Comparison of ENCODE assay signal across 1 cellular context in the genomic region with DNA sequence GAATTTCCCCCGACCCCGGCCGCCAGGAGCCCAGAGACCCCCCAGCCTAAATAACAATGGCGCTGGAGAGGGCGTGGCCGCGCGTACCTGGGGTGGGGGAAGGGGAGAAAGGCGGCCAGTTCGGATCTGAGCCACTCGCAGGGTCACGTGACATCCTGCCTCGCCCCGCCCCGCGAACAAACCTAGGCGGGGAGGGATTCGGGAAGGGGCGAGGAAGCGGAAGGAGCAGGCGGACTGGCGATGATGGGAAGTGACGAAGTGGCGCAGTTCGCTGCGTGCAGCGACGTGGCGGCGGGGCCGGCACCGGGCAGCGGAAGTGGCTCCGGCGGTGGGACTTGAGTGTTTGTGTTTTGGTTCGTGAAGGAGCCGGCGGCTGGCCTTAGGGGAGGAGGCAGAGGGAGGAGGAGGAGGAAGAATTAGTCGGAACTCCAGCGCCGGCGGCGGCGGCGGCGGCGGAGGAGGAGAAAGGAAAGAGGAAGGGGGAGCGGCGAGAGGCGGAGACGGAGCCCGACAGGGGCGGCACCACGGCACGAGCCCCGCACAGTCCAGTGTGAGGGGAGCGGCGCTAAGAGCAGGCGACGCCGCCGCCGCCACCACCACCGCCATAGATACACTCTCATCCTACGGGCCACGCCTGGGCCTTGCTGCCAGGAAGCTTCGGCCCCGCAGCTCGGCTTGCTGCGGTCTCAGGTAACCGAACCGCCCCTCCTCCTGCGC.
TF ChIP-seq lines count a peak whose summit lies in the region.

A gene with protein sequence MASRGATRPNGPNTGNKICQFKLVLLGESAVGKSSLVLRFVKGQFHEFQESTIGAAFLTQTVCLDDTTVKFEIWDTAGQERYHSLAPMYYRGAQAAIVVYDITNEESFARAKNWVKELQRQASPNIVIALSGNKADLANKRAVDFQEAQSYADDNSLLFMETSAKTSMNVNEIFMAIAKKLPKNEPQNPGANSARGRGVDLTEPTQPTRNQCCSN (plus strand): TSS at position 266 of the 717 bp plus-strand sequence. CDS start 3,802 bp downstream, outside the sequence.

TF ChIP-seq in HepG2, 621 proteins besides CTCF, POLR2A, EP300 and RAD21 (continued from another document and continues in another):
- TF ChIP-seq, protein P1, sequence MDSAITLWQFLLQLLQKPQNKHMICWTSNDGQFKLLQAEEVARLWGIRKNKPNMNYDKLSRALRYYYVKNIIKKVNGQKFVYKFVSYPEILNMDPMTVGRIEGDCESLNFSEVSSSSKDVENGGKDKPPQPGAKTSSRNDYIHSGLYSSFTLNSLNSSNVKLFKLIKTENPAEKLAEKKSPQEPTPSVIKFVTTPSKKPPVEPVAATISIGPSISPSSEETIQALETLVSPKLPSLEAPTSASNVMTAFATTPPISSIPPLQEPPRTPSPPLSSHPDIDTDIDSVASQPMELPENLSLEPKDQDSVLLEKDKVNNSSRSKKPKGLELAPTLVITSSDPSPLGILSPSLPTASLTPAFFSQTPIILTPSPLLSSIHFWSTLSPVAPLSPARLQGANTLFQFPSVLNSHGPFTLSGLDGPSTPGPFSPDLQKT (CRISPR knock-in tag; IDR thresholded peaks at IDR 0.05; ENCODE audit: borderline replicate concordance): no peak; the same call in 1 of the 2 replicates
- TF ChIP-seq SP140L (CRISPR knock-in tag; IDR thresholded peaks at IDR 0.05; ENCODE audit: borderline replicate concordance) (no peak), ZNF12 (CRISPR knock-in tag; IDR thresholded peaks at IDR 0.05) (no peak), KDM1A (CRISPR knock-in tag; IDR thresholded peaks at IDR 0.05) (no peak), GATA4 (IDR thresholded peaks at IDR 0.05; ENCODE audit: borderline replicate concordance, low read depth) (no peak), CCDC6 (CRISPR knock-in tag; IDR thresholded peaks at IDR 0.05) (no peak), SRSF1 (optimal IDR thresholded peaks at IDR 0.05; ENCODE audit: low read depth, low read length) (peak; percentile 64), SOX5 (CRISPR knock-in tag; IDR thresholded peaks at IDR 0.05; ENCODE audit: borderline replicate concordance) (peak; percentile 55), ZSCAN29 (CRISPR knock-in tag; conservative IDR thresholded peaks at IDR 0.05) (no peak), ZSCAN30 (CRISPR knock-in tag; IDR thresholded peaks at IDR 0.05) (no peak), SIN3A (IDR thresholded peaks at IDR 0.05; ENCODE audit: borderline replicate concordance, low read depth, low read length) (peak; percentile 39; the same call in 1 of the 2 replicates), CHD4 (IDR thresholded peaks at IDR 0.05; ENCODE audit: borderline replicate concordance, low read length) (no peak), IKZF4 (CRISPR knock-in tag; IDR thresholded peaks at IDR 0.05; ENCODE audit: borderline replicate concordance, low read depth, not compliant biosample characterization) (no peak), TP53 (CRISPR knock-in tag; conservative IDR thresholded peaks at IDR 0.05) (no peak), ADNP (CRISPR knock-in tag; IDR thresholded peaks at IDR 0.05) (no peak), ARID2 (CRISPR knock-in tag; IDR thresholded peaks at IDR 0.05; ENCODE audit: borderline replicate concordance) (no peak), ZNF570 (CRISPR knock-in tag; IDR thresholded peaks at IDR 0.05; ENCODE audit: borderline replicate concordance) (no peak), ZNF253 (CRISPR knock-in tag; IDR thresholded peaks at IDR 0.05; ENCODE audit: borderline replicate concordance) (0 out of 2 replicates have a peak, but pooled peaks have one; percentile 37), NBN (conservative IDR thresholded peaks at IDR 0.05) (no peak), MAF1 (CRISPR knock-in tag; IDR thresholded peaks at IDR 0.05; ENCODE audit: borderline replicate concordance) (peak; percentile 26; the same call in 1 of the 2 replicates), ZNF660 (CRISPR knock-in tag; IDR thresholded peaks at IDR 0.05; ENCODE audit: borderline replicate concordance, low read depth) (no peak), ZNF839 (CRISPR knock-in tag; IDR thresholded peaks at IDR 0.05; ENCODE audit: borderline replicate concordance) (no peak)
- TF ChIP-seq, protein P2, sequence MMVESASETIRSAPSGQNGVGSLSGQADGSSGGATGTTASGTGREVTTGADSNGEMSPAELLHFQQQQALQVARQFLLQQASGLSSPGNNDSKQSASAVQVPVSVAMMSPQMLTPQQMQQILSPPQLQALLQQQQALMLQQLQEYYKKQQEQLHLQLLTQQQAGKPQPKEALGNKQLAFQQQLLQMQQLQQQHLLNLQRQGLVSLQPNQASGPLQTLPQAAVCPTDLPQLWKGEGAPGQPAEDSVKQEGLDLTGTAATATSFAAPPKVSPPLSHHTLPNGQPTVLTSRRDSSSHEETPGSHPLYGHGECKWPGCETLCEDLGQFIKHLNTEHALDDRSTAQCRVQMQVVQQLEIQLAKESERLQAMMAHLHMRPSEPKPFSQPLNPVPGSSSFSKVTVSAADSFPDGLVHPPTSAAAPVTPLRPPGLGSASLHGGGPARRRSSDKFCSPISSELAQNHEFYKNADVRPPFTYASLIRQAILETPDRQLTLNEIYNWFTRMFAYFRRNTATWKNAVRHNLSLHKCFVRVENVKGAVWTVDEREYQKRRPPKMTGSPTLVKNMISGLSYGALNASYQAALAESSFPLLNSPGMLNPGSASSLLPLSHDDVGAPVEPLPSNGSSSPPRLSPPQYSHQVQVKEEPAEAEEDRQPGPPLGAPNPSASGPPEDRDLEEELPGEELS (CRISPR knock-in tag; IDR thresholded peaks at IDR 0.05): peak; percentile 47; the same call in 1 of the 2 replicates
- TF ChIP-seq, protein P3, sequence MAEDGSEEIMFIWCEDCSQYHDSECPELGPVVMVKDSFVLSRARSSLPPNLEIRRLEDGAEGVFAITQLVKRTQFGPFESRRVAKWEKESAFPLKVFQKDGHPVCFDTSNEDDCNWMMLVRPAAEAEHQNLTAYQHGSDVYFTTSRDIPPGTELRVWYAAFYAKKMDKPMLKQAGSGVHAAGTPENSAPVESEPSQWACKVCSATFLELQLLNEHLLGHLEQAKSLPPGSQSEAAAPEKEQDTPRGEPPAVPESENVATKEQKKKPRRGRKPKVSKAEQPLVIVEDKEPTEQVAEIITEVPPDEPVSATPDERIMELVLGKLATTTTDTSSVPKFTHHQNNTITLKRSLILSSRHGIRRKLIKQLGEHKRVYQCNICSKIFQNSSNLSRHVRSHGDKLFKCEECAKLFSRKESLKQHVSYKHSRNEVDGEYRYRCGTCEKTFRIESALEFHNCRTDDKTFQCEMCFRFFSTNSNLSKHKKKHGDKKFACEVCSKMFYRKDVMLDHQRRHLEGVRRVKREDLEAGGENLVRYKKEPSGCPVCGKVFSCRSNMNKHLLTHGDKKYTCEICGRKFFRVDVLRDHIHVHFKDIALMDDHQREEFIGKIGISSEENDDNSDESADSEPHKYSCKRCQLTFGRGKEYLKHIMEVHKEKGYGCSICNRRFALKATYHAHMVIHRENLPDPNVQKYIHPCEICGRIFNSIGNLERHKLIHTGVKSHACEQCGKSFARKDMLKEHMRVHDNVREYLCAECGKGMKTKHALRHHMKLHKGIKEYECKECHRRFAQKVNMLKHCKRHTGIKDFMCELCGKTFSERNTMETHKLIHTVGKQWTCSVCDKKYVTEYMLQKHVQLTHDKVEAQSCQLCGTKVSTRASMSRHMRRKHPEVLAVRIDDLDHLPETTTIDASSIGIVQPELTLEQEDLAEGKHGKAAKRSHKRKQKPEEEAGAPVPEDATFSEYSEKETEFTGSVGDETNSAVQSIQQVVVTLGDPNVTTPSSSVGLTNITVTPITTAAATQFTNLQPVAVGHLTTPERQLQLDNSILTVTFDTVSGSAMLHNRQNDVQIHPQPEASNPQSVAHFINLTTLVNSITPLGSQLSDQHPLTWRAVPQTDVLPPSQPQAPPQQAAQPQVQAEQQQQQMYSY (CRISPR knock-in tag; IDR thresholded peaks at IDR 0.05): no peak
- TF ChIP-seq, protein P4, sequence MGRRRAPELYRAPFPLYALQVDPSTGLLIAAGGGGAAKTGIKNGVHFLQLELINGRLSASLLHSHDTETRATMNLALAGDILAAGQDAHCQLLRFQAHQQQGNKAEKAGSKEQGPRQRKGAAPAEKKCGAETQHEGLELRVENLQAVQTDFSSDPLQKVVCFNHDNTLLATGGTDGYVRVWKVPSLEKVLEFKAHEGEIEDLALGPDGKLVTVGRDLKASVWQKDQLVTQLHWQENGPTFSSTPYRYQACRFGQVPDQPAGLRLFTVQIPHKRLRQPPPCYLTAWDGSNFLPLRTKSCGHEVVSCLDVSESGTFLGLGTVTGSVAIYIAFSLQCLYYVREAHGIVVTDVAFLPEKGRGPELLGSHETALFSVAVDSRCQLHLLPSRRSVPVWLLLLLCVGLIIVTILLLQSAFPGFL (CRISPR knock-in tag; IDR thresholded peaks at IDR 0.05): no peak
- TF ChIP-seq, protein P5, sequence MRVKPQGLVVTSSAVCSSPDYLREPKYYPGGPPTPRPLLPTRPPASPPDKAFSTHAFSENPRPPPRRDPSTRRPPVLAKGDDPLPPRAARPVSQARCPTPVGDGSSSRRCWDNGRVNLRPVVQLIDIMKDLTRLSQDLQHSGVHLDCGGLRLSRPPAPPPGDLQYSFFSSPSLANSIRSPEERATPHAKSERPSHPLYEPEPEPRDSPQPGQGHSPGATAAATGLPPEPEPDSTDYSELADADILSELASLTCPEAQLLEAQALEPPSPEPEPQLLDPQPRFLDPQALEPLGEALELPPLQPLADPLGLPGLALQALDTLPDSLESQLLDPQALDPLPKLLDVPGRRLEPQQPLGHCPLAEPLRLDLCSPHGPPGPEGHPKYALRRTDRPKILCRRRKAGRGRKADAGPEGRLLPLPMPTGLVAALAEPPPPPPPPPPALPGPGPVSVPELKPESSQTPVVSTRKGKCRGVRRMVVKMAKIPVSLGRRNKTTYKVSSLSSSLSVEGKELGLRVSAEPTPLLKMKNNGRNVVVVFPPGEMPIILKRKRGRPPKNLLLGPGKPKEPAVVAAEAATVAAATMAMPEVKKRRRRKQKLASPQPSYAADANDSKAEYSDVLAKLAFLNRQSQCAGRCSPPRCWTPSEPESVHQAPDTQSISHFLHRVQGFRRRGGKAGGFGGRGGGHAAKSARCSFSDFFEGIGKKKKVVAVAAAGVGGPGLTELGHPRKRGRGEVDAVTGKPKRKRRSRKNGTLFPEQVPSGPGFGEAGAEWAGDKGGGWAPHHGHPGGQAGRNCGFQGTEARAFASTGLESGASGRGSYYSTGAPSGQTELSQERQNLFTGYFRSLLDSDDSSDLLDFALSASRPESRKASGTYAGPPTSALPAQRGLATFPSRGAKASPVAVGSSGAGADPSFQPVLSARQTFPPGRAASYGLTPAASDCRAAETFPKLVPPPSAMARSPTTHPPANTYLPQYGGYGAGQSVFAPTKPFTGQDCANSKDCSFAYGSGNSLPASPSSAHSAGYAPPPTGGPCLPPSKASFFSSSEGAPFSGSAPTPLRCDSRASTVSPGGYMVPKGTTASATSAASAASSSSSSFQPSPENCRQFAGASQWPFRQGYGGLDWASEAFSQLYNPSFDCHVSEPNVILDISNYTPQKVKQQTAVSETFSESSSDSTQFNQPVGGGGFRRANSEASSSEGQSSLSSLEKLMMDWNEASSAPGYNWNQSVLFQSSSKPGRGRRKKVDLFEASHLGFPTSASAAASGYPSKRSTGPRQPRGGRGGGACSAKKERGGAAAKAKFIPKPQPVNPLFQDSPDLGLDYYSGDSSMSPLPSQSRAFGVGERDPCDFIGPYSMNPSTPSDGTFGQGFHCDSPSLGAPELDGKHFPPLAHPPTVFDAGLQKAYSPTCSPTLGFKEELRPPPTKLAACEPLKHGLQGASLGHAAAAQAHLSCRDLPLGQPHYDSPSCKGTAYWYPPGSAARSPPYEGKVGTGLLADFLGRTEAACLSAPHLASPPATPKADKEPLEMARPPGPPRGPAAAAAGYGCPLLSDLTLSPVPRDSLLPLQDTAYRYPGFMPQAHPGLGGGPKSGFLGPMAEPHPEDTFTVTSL (CRISPR knock-in tag; IDR thresholded peaks at IDR 0.05; ENCODE audit: borderline replicate concordance): no peak
- TF ChIP-seq, protein P6, sequence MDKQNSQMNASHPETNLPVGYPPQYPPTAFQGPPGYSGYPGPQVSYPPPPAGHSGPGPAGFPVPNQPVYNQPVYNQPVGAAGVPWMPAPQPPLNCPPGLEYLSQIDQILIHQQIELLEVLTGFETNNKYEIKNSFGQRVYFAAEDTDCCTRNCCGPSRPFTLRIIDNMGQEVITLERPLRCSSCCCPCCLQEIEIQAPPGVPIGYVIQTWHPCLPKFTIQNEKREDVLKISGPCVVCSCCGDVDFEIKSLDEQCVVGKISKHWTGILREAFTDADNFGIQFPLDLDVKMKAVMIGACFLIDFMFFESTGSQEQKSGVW (CRISPR knock-in tag; IDR thresholded peaks at IDR 0.05; ENCODE audit: borderline replicate concordance): no peak
- TF ChIP-seq, protein P7, sequence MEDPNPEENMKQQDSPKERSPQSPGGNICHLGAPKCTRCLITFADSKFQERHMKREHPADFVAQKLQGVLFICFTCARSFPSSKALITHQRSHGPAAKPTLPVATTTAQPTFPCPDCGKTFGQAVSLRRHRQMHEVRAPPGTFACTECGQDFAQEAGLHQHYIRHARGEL (CRISPR knock-in tag; IDR thresholded peaks at IDR 0.05): no peak
- TF ChIP-seq, protein P8, sequence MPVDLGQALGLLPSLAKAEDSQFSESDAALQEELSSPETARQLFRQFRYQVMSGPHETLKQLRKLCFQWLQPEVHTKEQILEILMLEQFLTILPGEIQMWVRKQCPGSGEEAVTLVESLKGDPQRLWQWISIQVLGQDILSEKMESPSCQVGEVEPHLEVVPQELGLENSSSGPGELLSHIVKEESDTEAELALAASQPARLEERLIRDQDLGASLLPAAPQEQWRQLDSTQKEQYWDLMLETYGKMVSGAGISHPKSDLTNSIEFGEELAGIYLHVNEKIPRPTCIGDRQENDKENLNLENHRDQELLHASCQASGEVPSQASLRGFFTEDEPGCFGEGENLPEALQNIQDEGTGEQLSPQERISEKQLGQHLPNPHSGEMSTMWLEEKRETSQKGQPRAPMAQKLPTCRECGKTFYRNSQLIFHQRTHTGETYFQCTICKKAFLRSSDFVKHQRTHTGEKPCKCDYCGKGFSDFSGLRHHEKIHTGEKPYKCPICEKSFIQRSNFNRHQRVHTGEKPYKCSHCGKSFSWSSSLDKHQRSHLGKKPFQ (CRISPR knock-in tag; IDR thresholded peaks at IDR 0.05; ENCODE audit: insufficient replicate concordance): peak; percentile 20
- TF ChIP-seq, protein P9, sequence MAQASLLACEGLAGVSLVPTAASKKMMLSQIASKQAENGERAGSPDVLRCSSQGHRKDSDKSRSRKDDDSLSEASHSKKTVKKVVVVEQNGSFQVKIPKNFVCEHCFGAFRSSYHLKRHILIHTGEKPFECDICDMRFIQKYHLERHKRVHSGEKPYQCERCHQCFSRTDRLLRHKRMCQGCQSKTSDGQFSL (CRISPR knock-in tag; IDR thresholded peaks at IDR 0.05): peak; percentile 67; the same call in 1 of the 2 replicates
- TF ChIP-seq, protein P10, sequence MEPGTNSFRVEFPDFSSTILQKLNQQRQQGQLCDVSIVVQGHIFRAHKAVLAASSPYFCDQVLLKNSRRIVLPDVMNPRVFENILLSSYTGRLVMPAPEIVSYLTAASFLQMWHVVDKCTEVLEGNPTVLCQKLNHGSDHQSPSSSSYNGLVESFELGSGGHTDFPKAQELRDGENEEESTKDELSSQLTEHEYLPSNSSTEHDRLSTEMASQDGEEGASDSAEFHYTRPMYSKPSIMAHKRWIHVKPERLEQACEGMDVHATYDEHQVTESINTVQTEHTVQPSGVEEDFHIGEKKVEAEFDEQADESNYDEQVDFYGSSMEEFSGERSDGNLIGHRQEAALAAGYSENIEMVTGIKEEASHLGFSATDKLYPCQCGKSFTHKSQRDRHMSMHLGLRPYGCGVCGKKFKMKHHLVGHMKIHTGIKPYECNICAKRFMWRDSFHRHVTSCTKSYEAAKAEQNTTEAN (CRISPR knock-in tag; conservative IDR thresholded peaks at IDR 0.05): peak; percentile 28; the same call in 1 of the 2 replicates
